In the genomic region with DNA sequence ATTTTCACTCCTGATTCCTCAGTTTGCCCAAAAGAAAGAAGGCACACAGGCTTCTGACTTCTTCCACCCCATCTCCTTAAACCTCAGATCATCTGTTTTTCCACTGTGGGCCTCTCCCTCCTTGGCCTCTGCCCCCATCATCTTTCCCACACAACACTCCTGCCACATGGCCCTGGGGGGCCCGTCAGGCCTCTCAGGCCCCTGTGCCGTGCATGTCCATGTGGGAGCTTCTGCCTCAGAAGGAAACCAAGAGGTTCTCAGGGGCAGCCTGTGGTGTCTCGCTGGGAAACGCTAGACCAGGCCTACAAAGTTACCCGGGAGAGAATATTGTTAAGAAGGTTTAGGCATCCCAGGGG, we compare ENCODE assay signal across 8 cellular contexts. TPM values are rescaled to one million over a fixed set of nuclear protein-coding genes. Genes with fewer than 3 reads are reported as not detected.
DNase-seq lines count a peak whose midpoint lies in the region; ATAC-seq and TF ChIP-seq lines count a peak whose summit lies in the region.

No MANE protein-coding gene starts in this region.

- no peak for TF ChIP-seq EP300 in SK-N-SH (IDR thresholded peaks at IDR 0.05; ENCODE audit: borderline replicate concordance in 1 of 2, low read depth in 1 of 2, low read length in 1 of 2)

- H3F3A ChIP-seq in SK-N-SH (replicated peaks; ENCODE audit: insufficient read depth): no peaks in the 10 kb centered on the region

- peaks cover 0 to 7% of the 10 kb centered on the region in 2 experiments; a peak in 1 of 4 replicates for H3K4me1 ChIP-seq in SK-N-SH (ENCODE audit: control insufficient read depth in 1 of 2, insufficient read depth in 2 of 2, low read depth in 1 of 2, low read length in 1 of 2)

- H3K27ac ChIP-seq in SK-N-SH (ENCODE audit: low read depth in 2 of 2, low read length in 1 of 2): no peak overlapping the region

- H2AFZ ChIP-seq in SK-N-SH (ENCODE audit: low read depth): peak overlapping the region; percentile 91; the same call in 1 of the 2 replicates

- no peaks in the 10 kb centered on the region for H3K27me3 Mint-ChIP-seq in activated B cell treated with CpG ODN at 0.5 μM for 24 hours

- H3K4me2 ChIP-seq in SK-N-SH: no peak overlapping the region

- WGBS in SK-N-SH (ENCODE audit: low lambda C conversion rate): 91% methylated on average over 5 of the region's 5 CpGs

- no peaks in the 10 kb centered on the region for H3K36me3 Mint-ChIP-seq in activated B cell treated with CpG ODN at 0.5 μM for 24 hours (ENCODE audit: low read depth)
- H3K36me3 Mint-ChIP-seq in stimulated activated effector memory CD8-positive, alpha-beta T cell treated with anti-CD3 and anti-CD28 coated beads, Interleukin-12 subunit alpha, Interleukin-12 subunit beta, amount 100 ng/mL, for 72 hours: no peaks in the 10 kb centered on the region

- DNase-seq in SK-N-SH: no peak
- no peak for DNase-seq in activated B cell treated with CpG ODN at 0.5 μM for 24 hours
- DNase-seq in stimulated activated effector memory CD8-positive, alpha-beta T cell treated with anti-CD3 and anti-CD28 coated beads, Interleukin-12 subunit alpha, Interleukin-12 subunit beta, amount 100 ng/mL, for 72 hours (ENCODE audit: low spot score in 2 of 2): no peak
- no peak for DNase-seq in cortex of kidney (lab: John Stamatoyannopoulos, UW)
- DNase-seq in left ventricle myocardium superior: no peak
- no peak for DNase-seq in left cardiac atrium

- H3K9me2 ChIP-seq in SK-N-SH: no peaks in the 10 kb centered on the region

- peak overlapping the region; percentile 73 for H3K4me3 Mint-ChIP-seq in activated B cell treated with CpG ODN at 0.5 μM for 24 hours
- H3K4me3 Mint-ChIP-seq in stimulated activated effector memory CD8-positive, alpha-beta T cell treated with anti-CD3 and anti-CD28 coated beads, Interleukin-12 subunit alpha, Interleukin-12 subunit beta, amount 100 ng/mL, for 72 hours: peak overlapping the region; percentile 35

- intact Hi-C loops in activated B cell treated with CpG ODN at 0.5 μM for 24 hours (cut with micrococcal nuclease) (no loop called here), left ventricle myocardium superior (cut with micrococcal nuclease) (no loop called here), left cardiac atrium (cut with DNase I) (no loop called here)

- H3K27ac Mint-ChIP-seq in activated B cell treated with CpG ODN at 0.5 μM for 24 hours: peak overlapping the region; percentile 96
- H3K27ac Mint-ChIP-seq in stimulated activated effector memory CD8-positive, alpha-beta T cell treated with anti-CD3 and anti-CD28 coated beads, Interleukin-12 subunit alpha, Interleukin-12 subunit beta, amount 100 ng/mL, for 72 hours: peak overlapping the region; percentile 88

- TF ChIP-seq RAD21 in SK-N-SH (IDR thresholded peaks at IDR 0.05; ENCODE audit: low read length): no peak

- POLR2A ChIA-PET in SK-N-SH (lab: Yijun Ruan, JAX) (no interaction called here), activated B cell treated with CpG ODN at 0.5 μM for 24 hours (lab: Charles Lee) (interaction anchor here (0.6 to 2.6 kb wide), 6 partner anchors 13 to 85 kb away, joined by 3 to 12 read pairs (median 10); partner anchors contain the start of genes APEX1, OSGEP, PARP2 and PIP4P1)

- peaks cover 57% of the 10 kb centered on the region for H3K4me1 Mint-ChIP-seq in activated B cell treated with CpG ODN at 0.5 μM for 24 hours
- peaks cover 18% of the 10 kb centered on the region for H3K4me1 Mint-ChIP-seq in stimulated activated effector memory CD8-positive, alpha-beta T cell treated with anti-CD3 and anti-CD28 coated beads, Interleukin-12 subunit alpha, Interleukin-12 subunit beta, amount 100 ng/mL, for 72 hours

- no peaks in the 10 kb centered on the region for H3K27me3 ChIP-seq in SK-N-SH (ENCODE audit: insufficient read depth)

- H3K36me3 ChIP-seq in SK-N-SH (replicated peaks in 1 of 2; ENCODE audit: control insufficient read depth in 1 of 2, insufficient read depth in 2 of 2, low read length in 1 of 2): no peaks in the 10 kb centered on the region

- H3K4me3 ChIP-seq in SK-N-SH (ENCODE audit: low read depth in 2 of 2, low read length in 1 of 2): no peak overlapping the region

- TF ChIP-seq CTCF in SK-N-SH (IDR thresholded peaks at IDR 0.05) (no peak), activated B cell treated with CpG ODN at 0.5 μM for 24 hours (IDR thresholded peaks at IDR 0.05) (no peak)

- H3K79me2 ChIP-seq in SK-N-SH (ENCODE audit: insufficient read depth): no peaks in the 10 kb centered on the region

- H3K9me3 ChIP-seq in SK-N-SH: no peaks in the 10 kb centered on the region

- CTCF ChIA-PET in SK-N-SH (lab: Yijun Ruan, JAX): interaction anchor here (2.0 kb wide), 1 partner anchor 12 kb away, joined by 7 read pairs; no protein-coding TSS in a partner anchor
- CTCF ChIA-PET in activated B cell treated with CpG ODN at 0.5 μM for 24 hours (lab: Charles Lee): interaction anchor here (3.6 kb wide), 1 partner anchor 12 kb away, joined by 12 read pairs; no protein-coding TSS in a partner anchor

- H3K9ac ChIP-seq in SK-N-SH: no peak overlapping the region

- ATAC-seq in SK-N-SH treated with all-trans-retinoic acid at 6 μM for 48 hours (no peak), HG02852 (IDR thresholded peaks at IDR 0.05; ENCODE audit: unreplicated experiment) (peak; percentile 46), activated B cell treated with CpG ODN at 0.5 μM for 24 hours (ENCODE audit: low read depth) (no peak), left ventricle myocardium superior (no peak), left cardiac atrium (no peak)
- ATAC-seq in stimulated activated effector memory CD8-positive, alpha-beta T cell treated with anti-CD3 and anti-CD28 coated beads, Interleukin-12 subunit alpha, Interleukin-12 subunit beta, amount 100 ng/mL, for 72 hours: no peak

- H3K9me3 Mint-ChIP-seq in activated B cell treated with CpG ODN at 0.5 μM for 24 hours: no peaks in the 10 kb centered on the region
- no peaks in the 10 kb centered on the region for H3K9me3 Mint-ChIP-seq in stimulated activated effector memory CD8-positive, alpha-beta T cell treated with anti-CD3 and anti-CD28 coated beads, Interleukin-12 subunit alpha, Interleukin-12 subunit beta, amount 100 ng/mL, for 72 hours

- H4K20me1 ChIP-seq in SK-N-SH (ENCODE audit: insufficient read depth): no peaks in the 10 kb centered on the region

TF ChIP-seq in SK-N-SH, 30 proteins besides CTCF, POLR2A, EP300 and RAD21:
- no peak for TF ChIP-seq GABPA (IDR thresholded peaks at IDR 0.05; ENCODE audit: low read depth)
- no peak for TF ChIP-seq MXI1 (IDR thresholded peaks at IDR 0.05; ENCODE audit: low read depth, low read length)
- no peak for TF ChIP-seq TCF12 (IDR thresholded peaks at IDR 0.05)
- no peak for TF ChIP-seq NRF1 (IDR thresholded peaks at IDR 0.05; ENCODE audit: low read depth, low read length)
- no peak for TF ChIP-seq MEF2A (IDR thresholded peaks at IDR 0.05; ENCODE audit: borderline replicate concordance, low read depth)

TF ChIP-seq in SK-N-SH treated with all-trans-retinoic acid at 6 μM for 48 hours, 23 proteins besides CTCF, POLR2A, EP300 and RAD21:
- no peak for TF ChIP-seq ZFP30 (CRISPR knock-in tag; IDR thresholded peaks at IDR 0.05)
- no peak for TF ChIP-seq ARNTL (CRISPR knock-in tag; IDR thresholded peaks at IDR 0.05; ENCODE audit: borderline replicate concordance, low read depth)
- TF ChIP-seq, protein P1, sequence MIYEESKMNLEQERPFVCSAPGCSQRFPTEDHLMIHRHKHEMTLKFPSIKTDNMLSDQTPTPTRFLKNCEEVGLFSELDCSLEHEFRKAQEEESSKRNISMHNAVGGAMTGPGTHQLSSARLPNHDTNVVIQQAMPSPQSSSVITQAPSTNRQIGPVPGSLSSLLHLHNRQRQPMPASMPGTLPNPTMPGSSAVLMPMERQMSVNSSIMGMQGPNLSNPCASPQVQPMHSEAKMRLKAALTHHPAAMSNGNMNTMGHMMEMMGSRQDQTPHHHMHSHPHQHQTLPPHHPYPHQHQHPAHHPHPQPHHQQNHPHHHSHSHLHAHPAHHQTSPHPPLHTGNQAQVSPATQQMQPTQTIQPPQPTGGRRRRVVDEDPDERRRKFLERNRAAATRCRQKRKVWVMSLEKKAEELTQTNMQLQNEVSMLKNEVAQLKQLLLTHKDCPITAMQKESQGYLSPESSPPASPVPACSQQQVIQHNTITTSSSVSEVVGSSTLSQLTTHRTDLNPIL (CRISPR knock-in tag; IDR thresholded peaks at IDR 0.05; ENCODE audit: low read depth): no peak
- TF ChIP-seq ISL1 (CRISPR knock-in tag; IDR thresholded peaks at IDR 0.05): no peak
- TF ChIP-seq ZFP3 (CRISPR knock-in tag; IDR thresholded peaks at IDR 0.05): no peak
TF ChIP-seq in SK-N-SH treated with all-trans-retinoic acid at 6 μM for 48 hours: peak in this region for 0.

RNA-seq across cellular contexts. Expression of gene KLHL33, which starts 8.0 kb away (rescaled TPM):
- polyA plus RNA-seq in SK-N-SH (2012; rRNA removed): not detected in 2 replicates
- under 0.01 TPM in 1 of 2 replicates, not detected in the other for polyA plus RNA-seq in SK-N-SH (2012; cell fraction: cytosol; rRNA removed)
- polyA plus RNA-seq in SK-N-SH (2012; cell fraction: nucleus; rRNA removed): 0.02 and 0.08 TPM in 2 replicates
- total RNA-seq in activated B cell treated with CpG ODN at 0.5 μM for 24 hours: 0.42 and 0.53 TPM in 2 replicates
- 0.77 TPM for total RNA-seq in left ventricle myocardium superior
- under 1 TPM; 0.34 to 0.77 TPM for total RNA-seq in left cardiac atrium

RNA-seq across cellular contexts. Expression of gene TEP1, which starts 14.7 kb away (rescaled TPM):
- polyA plus RNA-seq in SK-N-SH (2012; rRNA removed): 12.1 and 13.3 TPM in 2 replicates
- polyA plus RNA-seq in SK-N-SH (2012; cell fraction: cytosol; rRNA removed): 6.5 TPM in 2 replicates
- polyA plus RNA-seq in SK-N-SH (2012; cell fraction: nucleus; rRNA removed): 40.3 and 55.9 TPM in 2 replicates
- 99.0 and 120 TPM in 2 replicates for total RNA-seq in activated B cell treated with CpG ODN at 0.5 μM for 24 hours
- total RNA-seq in left ventricle myocardium superior: 10.5 TPM
- total RNA-seq in left cardiac atrium: 10 to 100 TPM; 13.1 to 17.1 TPM

RNA-seq across cellular contexts. Expression of gene OSGEP, which starts 26.6 kb away (rescaled TPM):
- 32.9 and 38.7 TPM in 2 replicates for polyA plus RNA-seq in SK-N-SH (2012; rRNA removed)
- polyA plus RNA-seq in SK-N-SH (2012; cell fraction: cytosol; rRNA removed): 18.2 and 24.9 TPM in 2 replicates
- 119 and 124 TPM in 2 replicates for polyA plus RNA-seq in SK-N-SH (2012; cell fraction: nucleus; rRNA removed)
- total RNA-seq in activated B cell treated with CpG ODN at 0.5 μM for 24 hours (98.3 and 112 TPM in 2 replicates), left ventricle myocardium superior (15.3 TPM), left cardiac atrium (10 to 100 TPM; 15.4 to 23.5 TPM)

RNA-seq across cellular contexts. Expression of gene APEX1, which starts 27.0 kb away (rescaled TPM):
- 279 and 291 TPM in 2 replicates for polyA plus RNA-seq in SK-N-SH (2012; rRNA removed)
- 279 and 296 TPM in 2 replicates for polyA plus RNA-seq in SK-N-SH (2012; cell fraction: cytosol; rRNA removed)
- 294 and 297 TPM in 2 replicates for polyA plus RNA-seq in SK-N-SH (2012; cell fraction: nucleus; rRNA removed)
- total RNA-seq in activated B cell treated with CpG ODN at 0.5 μM for 24 hours (215 and 231 TPM in 2 replicates), left ventricle myocardium superior (68.2 TPM), left cardiac atrium (10 to 100 TPM; 68.3 to 91.5 TPM)

RNA-seq across cellular contexts. Expression of gene PIP4P1, which starts 33.2 kb away (rescaled TPM):
- polyA plus RNA-seq in SK-N-SH (2012; rRNA removed): 30.7 and 38.9 TPM in 2 replicates
- polyA plus RNA-seq in SK-N-SH (2012; cell fraction: cytosol; rRNA removed): 19.5 and 25.1 TPM in 2 replicates
- 71.7 and 88.9 TPM in 2 replicates for polyA plus RNA-seq in SK-N-SH (2012; cell fraction: nucleus; rRNA removed)
- total RNA-seq in activated B cell treated with CpG ODN at 0.5 μM for 24 hours (84.8 and 87.3 TPM in 2 replicates), left ventricle myocardium superior (17.7 TPM), left cardiac atrium (10 to 100 TPM; 19.5 to 23.2 TPM)
